ENCODE assay signal across 27 cellular contexts in the genomic region with DNA sequence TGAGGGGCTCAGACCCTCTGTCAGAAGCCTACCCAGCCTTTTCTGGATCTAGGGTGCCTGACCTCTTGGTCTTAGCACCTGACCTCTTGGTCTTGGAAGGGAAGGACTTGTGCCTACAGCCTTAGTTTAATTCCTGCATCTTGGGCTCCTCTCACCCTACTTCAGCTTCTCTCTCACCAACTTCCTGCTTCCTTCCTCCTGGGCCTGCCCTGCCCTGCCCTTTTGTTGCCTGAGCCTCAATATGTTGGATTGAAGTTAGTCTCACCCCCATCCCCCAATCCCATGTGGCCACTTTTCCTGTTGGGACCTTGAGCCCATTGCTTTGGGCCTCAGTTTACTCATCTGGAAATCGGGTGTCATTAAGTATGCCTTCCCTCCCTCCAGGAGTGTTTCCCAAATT.
"Had no signal": no experiment of that assay in that cellular context is flagged by ENCODE, and none has a peak within 500 bp of the region (broad histone marks: within the 10 kb centered on the region; RNA-seq: fewer than 3 reads in every experiment).

No MANE protein-coding gene starts in this region.

- H3K9me3 Mint-ChIP-seq: immature natural killer cell; mesothelial cell of epicardium; natural killer cell treated with Interleukin-12 subunit alpha and Interleukin-12 subunit beta and Interleukin-15 and Interleukin-18, amount 100 ng/mL, for 72 hours; stimulated activated naive B cell treated with anti-CD40 and anti-IgM and Interleukin-4, amounts not matched to agents 10 μg/mL and 1 μg/mL and 100 μg/mL, for 72 hours had no signal

- H3K36me3 Mint-ChIP-seq: immature natural killer cell; mesothelial cell of epicardium; naive thymus-derived CD4-positive, alpha-beta T cell; natural killer cell treated with Interleukin-12 subunit alpha and Interleukin-12 subunit beta and Interleukin-15 and Interleukin-18, amount 100 ng/mL, for 72 hours; stimulated activated naive B cell treated with anti-CD40 and anti-IgM and Interleukin-4, amounts not matched to agents 10 μg/mL and 1 μg/mL and 100 μg/mL, for 72 hours had no signal

- H3K4me1 ChIP-seq: left ventricle myocardium inferior, pancreas, prostate gland, stomach, testis, thyroid gland, upper lobe of right lung had no signal

- H3K4me3 ChIP-seq: left ventricle myocardium inferior, lung, pancreas, prostate gland, skin epidermis, stomach, testis, thyroid gland, upper lobe of right lung had no signal

- H3K9me3 ChIP-seq: left ventricle myocardium inferior, pancreas, prostate gland, stomach, testis, thyroid gland, upper lobe of right lung had no signal

- H3K27ac ChIP-seq: left ventricle myocardium inferior, pancreas, prostate gland, skin epidermis, stomach, testis, thyroid gland, upper lobe of right lung had no signal

- H3K36me3 ChIP-seq: left ventricle myocardium inferior, pancreas, prostate gland, stomach, thyroid gland, upper lobe of right lung had no signal

- H3K27ac Mint-ChIP-seq: immature natural killer cell; mesothelial cell of epicardium; naive thymus-derived CD4-positive, alpha-beta T cell; natural killer cell treated with Interleukin-12 subunit alpha and Interleukin-12 subunit beta and Interleukin-15 and Interleukin-18, amount 100 ng/mL, for 72 hours; stimulated activated naive B cell treated with anti-CD40 and anti-IgM and Interleukin-4, amounts not matched to agents 10 μg/mL and 1 μg/mL and 100 μg/mL, for 72 hours had no signal

- DNase-seq: hypothalamus; immature natural killer cell; kidney; left ventricle myocardium inferior; mesendoderm; naive thymus-derived CD4-positive, alpha-beta T cell; pancreas; posterior cingulate gyrus; retina; right cardiac atrium; stimulated activated CD4-positive, alpha-beta T cell treated with anti-CD3 and anti-CD28 coated beads, Interleukin-12 subunit alpha, Interleukin-12 subunit beta, amount 100 ng/mL, for 4 hours; stimulated activated CD4-positive, alpha-beta T cell treated with anti-CD3 and anti-CD28 coated beads, Interleukin-15, amount 100 ng/mL, for 24 hours; stimulated activated CD4-positive, alpha-beta T cell treated with anti-CD3 and anti-CD28 coated beads, Interleukin-2, amount 100 ng/mL, for 24 hours; stimulated activated CD4-positive, alpha-beta T cell treated with anti-CD3 and anti-CD28 coated beads, Interleukin-4, amount 100 ng/mL, for 1 hour; stimulated activated naive B cell treated with anti-CD40 and anti-IgM and Interleukin-4, amounts not matched to agents 10 μg/mL and 1 μg/mL and 100 μg/mL, for 72 hours; stimulated activated naive CD8-positive, alpha-beta T cell treated with anti-CD3 and anti-CD28 coated beads, Interleukin-15, Interleukin-2, amounts not matched to agents 100 U/mL and 50 U/mL, for 24 hours; stomach; testis; thyroid gland; trophoblast cell; upper lobe of right lung had no signal

- H3K4me1 Mint-ChIP-seq: immature natural killer cell; mesothelial cell of epicardium; naive thymus-derived CD4-positive, alpha-beta T cell; stimulated activated naive B cell treated with anti-CD40 and anti-IgM and Interleukin-4, amounts not matched to agents 10 μg/mL and 1 μg/mL and 100 μg/mL, for 72 hours had no signal

- ATAC-seq: naive thymus-derived CD4-positive, alpha-beta T cell; pancreas; right cardiac atrium; sciatic nerve; stimulated activated naive B cell treated with anti-CD40 and anti-IgM and Interleukin-4, amounts not matched to agents 10 μg/mL and 1 μg/mL and 100 μg/mL, for 72 hours; stimulated activated naive CD8-positive, alpha-beta T cell treated with anti-CD3 and anti-CD28 coated beads, Interleukin-15, Interleukin-2, amounts not matched to agents 100 U/mL and 50 U/mL, for 24 hours; upper lobe of right lung had no signal

- H3K27me3 ChIP-seq: pancreas, stomach, testis, thyroid gland, upper lobe of right lung had no signal

- H3K4me3 Mint-ChIP-seq: immature natural killer cell; mesothelial cell of epicardium; naive thymus-derived CD4-positive, alpha-beta T cell; natural killer cell treated with Interleukin-12 subunit alpha and Interleukin-12 subunit beta and Interleukin-15 and Interleukin-18, amount 100 ng/mL, for 72 hours; stimulated activated naive B cell treated with anti-CD40 and anti-IgM and Interleukin-4, amounts not matched to agents 10 μg/mL and 1 μg/mL and 100 μg/mL, for 72 hours had no signal
